In genomic region chr5:59021837-59022514, GRCh38 we compare ENCODE assay signal across 11 cellular contexts.
A peak's percentile ranks its signal among the peaks of the same experiment; 100 is the strongest.
DNase-seq lines count a peak whose midpoint lies in the region; ATAC-seq and TF ChIP-seq lines count a peak whose summit lies in the region.
"Had no signal": no experiment of that assay in that cellular context is flagged by ENCODE, and none has a peak within 500 bp of the region (broad histone marks: within the 10 kb centered on the region; RNA-seq: fewer than 3 reads in every experiment).

No MANE protein-coding gene starts in this region.

- H3K4me3 ChIP-seq in breast epithelium (no peak overlapping the region), thyroid gland (replicated peaks in 1 of 3) (no peak overlapping the region), adrenal gland (no peak overlapping the region)
- H3K4me3 ChIP-seq: K562, neural progenitor cell had no signal

- no peaks in the 10 kb centered on the region for H3K9me3 Mint-ChIP-seq in MCF 10A (ENCODE audit: unreplicated experiment)
- H3K9me3 Mint-ChIP-seq: neural progenitor cell had no signal

- no peak for TF ChIP-seq POLR2A in breast epithelium (IDR thresholded peaks at IDR 0.05)
- TF ChIP-seq POLR2A in thyroid gland (IDR thresholded peaks at IDR 0.05) = no peak
- TF ChIP-seq POLR2A in adrenal gland (IDR thresholded peaks at IDR 0.05) = no peak

- H3K36me3 ChIP-seq in breast epithelium (no peaks in the 10 kb centered on the region), thyroid gland (no peaks in the 10 kb centered on the region), adrenal gland (replicated peaks in 1 of 2) (no peaks in the 10 kb centered on the region)
- H3K36me3 ChIP-seq: neural progenitor cell had no signal

- H3K27ac Mint-ChIP-seq in MCF 10A (ENCODE audit: low read depth, unreplicated experiment) = peak overlapping the region; percentile 41
- H3K27ac Mint-ChIP-seq: neural progenitor cell had no signal

- intact Hi-C loops in MCF 10A (cut with micrococcal nuclease) = no loop called here
- intact Hi-C loops in breast epithelium (cut with DNase I; ENCODE audit: low total_unique reads) = no loop called here
- intact Hi-C loops in left ventricle myocardium superior (cut with micrococcal nuclease) = no loop called here
- intact Hi-C loops in thyroid gland (cut with DNase I) = no loop called here
- intact Hi-C loops in adrenal gland (cut with DNase I) = no loop called here

- H3K4me1 ChIP-seq in breast epithelium = no peaks in the 10 kb centered on the region
- H3K4me1 ChIP-seq in thyroid gland = peaks cover 0 to 19% of the 10 kb centered on the region in 2 donors
- no peaks in the 10 kb centered on the region for H3K4me1 ChIP-seq in adrenal gland (replicated peaks in 1 of 2)
- H3K4me1 ChIP-seq: neural progenitor cell had no signal

- no peak overlapping the region for H3K4me3 Mint-ChIP-seq in MCF 10A (ENCODE audit: unreplicated experiment)
- H3K4me3 Mint-ChIP-seq: CD4-positive, CD25-positive, alpha-beta regulatory T cell; neural progenitor cell had no signal

- POLR2A ChIA-PET in MCF 10A (lab: Yijun Ruan, JAX) = interaction anchor here (0.7 to 1.0 kb wide), 2 partner anchors 11 to 361 kb away, joined by 3 read pairs; no protein-coding TSS in a partner anchor

- H3K27me3 ChIP-seq in breast epithelium = no peaks in the 10 kb centered on the region
- no peaks in the 10 kb centered on the region for H3K27me3 ChIP-seq in thyroid gland
- H3K27me3 ChIP-seq in adrenal gland = no peaks in the 10 kb centered on the region
- H3K27me3 ChIP-seq: neural progenitor cell had no signal

- H3K9me3 ChIP-seq in breast epithelium (no peaks in the 10 kb centered on the region), thyroid gland (no peaks in the 10 kb centered on the region), adrenal gland (replicated peaks in 1 of 3) (no peaks in the 10 kb centered on the region)

- H3K27ac ChIP-seq in breast epithelium (no peak overlapping the region), thyroid gland (peak overlapping the region in 1 of 3 donors; percentile 26), adrenal gland (no peak overlapping the region)
- H3K27ac ChIP-seq: neural progenitor cell had no signal

- TF ChIP-seq CTCF in MCF 10A (IDR thresholded peaks at IDR 0.05; ENCODE audit: unreplicated experiment) (no peak), breast epithelium (IDR thresholded peaks at IDR 0.05) (no peak), thyroid gland (IDR thresholded peaks at IDR 0.05) (no peak), adrenal gland (IDR thresholded peaks at IDR 0.05) (no peak)

- H3K4me1 Mint-ChIP-seq in MCF 10A (ENCODE audit: insufficient read depth, unreplicated experiment) = peaks cover 37% of the 10 kb centered on the region

- CTCF ChIA-PET in MCF 10A (lab: Yijun Ruan, JAX) = interaction anchor here (0.6 to 2.2 kb wide), 5 partner anchors 13 to 152 kb away, joined by 3 to 8 read pairs (median 6); no protein-coding TSS in a partner anchor

- WGBS in thyroid gland, 2 donors = 70% methylated on average over 7 of the region's 7 CpGs
- 62 to 85% (median 71%) methylated on average over 7 of the region's 7 CpGs for WGBS in adrenal gland, 4 donors

- H3K27me3 Mint-ChIP-seq in MCF 10A (ENCODE audit: insufficient read depth, unreplicated experiment) = no peaks in the 10 kb centered on the region
- H3K27me3 Mint-ChIP-seq: CD4-positive, CD25-positive, alpha-beta regulatory T cell had no signal

- H3K36me3 Mint-ChIP-seq in MCF 10A (ENCODE audit: insufficient read depth, unreplicated experiment) = peaks cover 16% of the 10 kb centered on the region

- ATAC-seq in left ventricle myocardium superior = peak; percentile 70
- no peak for ATAC-seq in HG02852 (IDR thresholded peaks at IDR 0.05; ENCODE audit: unreplicated experiment)
- ATAC-seq in HG03095 (IDR thresholded peaks at IDR 0.05; ENCODE audit: unreplicated experiment) = no peak
- ATAC-seq: K562 had no signal

- no TSS peak for BruUV-seq in MCF 10A (replicated peaks; lab: Mats Ljungman, UMichigan)

- DNase-seq in MCF 10A (ENCODE audit: unreplicated experiment) = peak; percentile 80
- no peak for DNase-seq in breast epithelium (ENCODE audit: low spot score in 2 of 2)
- peak; percentile 23 for DNase-seq in NCI-H774 (lab: John Stamatoyannopoulos, UW)
- peak; percentile 69 for DNase-seq in left ventricle myocardium superior
- DNase-seq in thyroid gland = peak; percentile 69 to 80
- DNase-seq in adrenal gland = no peak
- DNase-seq: CD4-positive, CD25-positive, alpha-beta regulatory T cell had no signal

Comparison
In these comparisons a context has a peak if more than half of its experiments do, and no peak if none do; other contexts are left out.
1. DNase-seq: peak in MCF 10A (single experiment), NCI-H774 (single experiment), left ventricle myocardium superior (single experiment) and thyroid gland (2 of 2); none in breast epithelium (0 of 2) and adrenal gland (0 of 7).